ENCODE assay signal across 9 cellular contexts in the genomic region with DNA sequence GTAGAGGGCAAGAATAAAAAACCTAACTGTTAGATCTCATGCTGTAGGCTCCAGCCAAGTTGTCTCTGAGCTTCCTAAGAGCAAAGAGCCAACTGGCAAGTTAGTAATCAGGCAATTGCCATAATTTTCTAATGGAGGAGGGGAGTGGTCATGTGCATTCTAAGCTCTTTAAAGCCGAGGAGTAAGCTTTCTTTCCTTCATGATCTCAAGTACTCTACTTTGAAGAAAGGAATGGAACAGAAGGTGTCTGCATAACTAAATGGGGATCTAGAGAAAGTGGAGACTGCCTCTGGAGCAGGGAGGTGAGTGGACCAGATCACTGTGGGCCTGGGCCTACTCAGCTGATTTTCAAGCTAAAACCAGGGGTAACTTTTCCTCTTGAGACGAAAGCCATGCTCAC. TPM values are rescaled to one million over a fixed set of nuclear protein-coding genes. Genes with fewer than 3 reads are reported as not detected.
DNase-seq lines count a peak whose midpoint lies in the region; ATAC-seq, FAIRE-seq and TF ChIP-seq lines count a peak whose summit lies in the region.
"Had no signal": no experiment of that assay in that cellular context is flagged by ENCODE, and none has a peak within 500 bp of the region (broad histone marks: within the 10 kb centered on the region; RNA-seq: fewer than 3 reads in every experiment).

No MANE protein-coding gene starts in this region.

- dilution Hi-C loops in endothelial cell of umbilical vein (cut with MboI; ENCODE audit: extremely low pct_ligation_motif_present, low sequenced_read_pairs), result no loop called here

- no peaks in the 10 kb centered on the region for H4K20me1 ChIP-seq in SK-N-SH (ENCODE audit: insufficient read depth)
- no peaks in the 10 kb centered on the region for H4K20me1 ChIP-seq in endothelial cell of umbilical vein (replicated peaks; ENCODE audit: control insufficient read depth, extremely low read depth, insufficient read depth, low read length)

- H3K36me3 ChIP-seq in SK-N-SH (replicated peaks in 1 of 2; ENCODE audit: control insufficient read depth in 1 of 2, insufficient read depth in 2 of 2, low read length in 1 of 2) (peaks cover 0 to 2% of the 10 kb centered on the region in 2 experiments), endothelial cell of umbilical vein (ENCODE audit: control insufficient read depth in 2 of 2, extremely low read depth in 1 of 2, insufficient read depth in 2 of 2, low read length in 2 of 2) (no peaks in the 10 kb centered on the region)

- H3K27me3 Mint-ChIP-seq in stimulated activated naive CD8-positive, alpha-beta T cell treated with anti-CD3 and anti-CD28 coated beads, Interleukin-15, amount 100 ng/mL, for 72 hours, result no peaks in the 10 kb centered on the region

- CTCF ChIA-PET in SK-N-SH (lab: Yijun Ruan, JAX), result interaction anchor here (0.7 to 1.8 kb wide), 8 partner anchors 9 to 300 kb away, joined by 3 to 13 read pairs (median 4); partner anchors contain the start of gene TOMM7
- CTCF ChIA-PET in RWPE1 (lab: Yijun Ruan, JAX), result no interaction called here
- CTCF ChIA-PET in endothelial cell of umbilical vein (lab: Charles Lee), result interaction anchor here (0.7 to 2.7 kb wide), 17 partner anchors 9 to 300 kb away, joined by 3 to 19 read pairs (median 4); partner anchors contain the start of gene IL6

- H3K27me3 ChIP-seq in SK-N-SH (ENCODE audit: insufficient read depth) (no peaks in the 10 kb centered on the region), endothelial cell of umbilical vein (ENCODE audit: control insufficient read depth in 2 of 2, insufficient read depth in 2 of 2, low read length in 2 of 2) (no peaks in the 10 kb centered on the region)

- TF ChIP-seq EP300 in SK-N-SH (IDR thresholded peaks at IDR 0.05; ENCODE audit: borderline replicate concordance in 1 of 2, low read depth in 1 of 2, low read length in 1 of 2), result no peak

- peak; percentile 24 for TF ChIP-seq POLR2A in endothelial cell of umbilical vein (IDR thresholded peaks at IDR 0.05; ENCODE audit: low read depth, low read length)

- no peak for DNase-seq in SK-N-SH
- DNase-seq in RWPE1 (ENCODE audit: low spot score), result no peak
- no peak for DNase-seq in endothelial cell of umbilical vein (ENCODE audit: low read depth, low spot score)
- DNase-seq in stimulated activated naive CD8-positive, alpha-beta T cell treated with anti-CD3 and anti-CD28 coated beads, Interleukin-15, amount 100 ng/mL, for 72 hours, result no peak

- peaks cover 69% of the 10 kb centered on the region for H3K4me1 Mint-ChIP-seq in stimulated activated naive CD8-positive, alpha-beta T cell treated with anti-CD3 and anti-CD28 coated beads, Interleukin-15, amount 100 ng/mL, for 72 hours

- no peaks in the 10 kb centered on the region for H3K79me2 ChIP-seq in SK-N-SH (ENCODE audit: insufficient read depth)
- peaks cover 9% of the 10 kb centered on the region for H3K79me2 ChIP-seq in endothelial cell of umbilical vein (ENCODE audit: control insufficient read depth, insufficient read depth, low read length)

- H3K27ac Mint-ChIP-seq in stimulated activated naive CD8-positive, alpha-beta T cell treated with anti-CD3 and anti-CD28 coated beads, Interleukin-15, amount 100 ng/mL, for 72 hours, result peak overlapping the region in 1 of 2 donors; percentile 14

- TF ChIP-seq CTCF in SK-N-SH (IDR thresholded peaks at IDR 0.05), result no peak
- TF ChIP-seq CTCF in RWPE1 (conservative IDR thresholded peaks at IDR 0.05; ENCODE audit: low read depth), result no peak
- no peak for TF ChIP-seq CTCF in endothelial cell of umbilical vein (IDR thresholded peaks at IDR 0.05; ENCODE audit: extremely low read depth in 1 of 2, insufficient read depth in 1 of 2, low read depth in 1 of 2, low read length in 2 of 2)

- H3K9me2 ChIP-seq in SK-N-SH, result no peaks in the 10 kb centered on the region

- WGBS in SK-N-SH (ENCODE audit: low lambda C conversion rate), result 43% methylated on average over 2 of the region's 2 CpGs

- no peak overlapping the region for H3K4me3 Mint-ChIP-seq in stimulated activated naive CD8-positive, alpha-beta T cell treated with anti-CD3 and anti-CD28 coated beads, Interleukin-15, amount 100 ng/mL, for 72 hours

- intact Hi-C loops in endothelial cell of umbilical vein (cut with micrococcal nuclease), result no loop called here

- BruUV-seq in endothelial cell of umbilical vein (replicated peaks; lab: Mats Ljungman, UMichigan), result no TSS peak

- POLR2A ChIA-PET in SK-N-SH (lab: Yijun Ruan, JAX) (no interaction called here), RWPE1 (lab: Yijun Ruan, JAX; ENCODE audit: low non-redundant PET) (interaction anchor here (0.5 kb wide), 1 partner anchor 226 kb away, joined by 3 read pairs; no protein-coding TSS in a partner anchor), endothelial cell of umbilical vein (lab: Charles Lee) (no interaction called here)

- no peak for FAIRE-seq in endothelial cell of umbilical vein (lab: Jason Lieb, UNC)

- no peaks in the 10 kb centered on the region for H3K9me3 Mint-ChIP-seq in stimulated activated naive CD8-positive, alpha-beta T cell treated with anti-CD3 and anti-CD28 coated beads, Interleukin-15, amount 100 ng/mL, for 72 hours

- H3K9me3 ChIP-seq in SK-N-SH, result no peaks in the 10 kb centered on the region
- H3K9me3 ChIP-seq in endothelial cell of umbilical vein (replicated peaks; ENCODE audit: control insufficient read depth, insufficient read depth, low read length), result no peaks in the 10 kb centered on the region

- H3K4me2 ChIP-seq in SK-N-SH (no peak overlapping the region), endothelial cell of umbilical vein (ENCODE audit: insufficient read depth, low read length) (no peak overlapping the region)

- no peaks in the 10 kb centered on the region for H3K9me1 ChIP-seq in endothelial cell of umbilical vein (replicated peaks; ENCODE audit: control insufficient read depth, extremely low read depth, insufficient read depth, low read length)

- H3K27ac ChIP-seq in SK-N-SH (ENCODE audit: low read depth in 2 of 2, low read length in 1 of 2) (peak overlapping the region; percentile 39 to 75), RWPE1 (peak overlapping the region; percentile 19; the same call in 1 of the 2 replicates), endothelial cell of umbilical vein (ENCODE audit: insufficient read depth, low read depth, low read length) (no peak overlapping the region)
- H3K27ac ChIP-seq: VCaP had no signal

- H3K4me3 ChIP-seq in SK-N-SH (ENCODE audit: low read depth in 2 of 2, low read length in 1 of 2), result no peak overlapping the region
- H3K4me3 ChIP-seq in endothelial cell of umbilical vein (replicated peaks in 1 of 3; ENCODE audit: insufficient read depth in 1 of 3, low read depth in 1 of 3, low read length in 3 of 3), result no peak overlapping the region

- peaks cover 0 to 7% of the 10 kb centered on the region in 2 experiments; a peak in 2 of 4 replicates for H3K4me1 ChIP-seq in SK-N-SH (ENCODE audit: control insufficient read depth in 1 of 2, insufficient read depth in 2 of 2, low read depth in 1 of 2, low read length in 1 of 2)
- peaks cover 31% of the 10 kb centered on the region for H3K4me1 ChIP-seq in endothelial cell of umbilical vein (ENCODE audit: control insufficient read depth, extremely low read depth, insufficient read depth, low read length)

- TF ChIP-seq RAD21 in SK-N-SH (IDR thresholded peaks at IDR 0.05; ENCODE audit: low read length), result no peak

- no peak overlapping the region for H3K9ac ChIP-seq in SK-N-SH
- no peak overlapping the region for H3K9ac ChIP-seq in endothelial cell of umbilical vein (replicated peaks; ENCODE audit: extremely low read depth, insufficient read depth, low read length)

- ATAC-seq in SK-N-SH treated with all-trans-retinoic acid at 6 μM for 48 hours, result no peak
- ATAC-seq in stimulated activated naive CD8-positive, alpha-beta T cell treated with anti-CD3 and anti-CD28 coated beads, Interleukin-15, amount 100 ng/mL, for 72 hours, result peak; percentile 27
- no peak for ATAC-seq in HG03175 (IDR thresholded peaks at IDR 0.05; ENCODE audit: unreplicated experiment)
- ATAC-seq in GM18858 (IDR thresholded peaks at IDR 0.05; ENCODE audit: unreplicated experiment), result no peak
- ATAC-seq in GM19035 (IDR thresholded peaks at IDR 0.05; ENCODE audit: unreplicated experiment), result no peak

- H2AFZ ChIP-seq in SK-N-SH (ENCODE audit: low read depth) (no peak overlapping the region), endothelial cell of umbilical vein (ENCODE audit: low read depth, low read length) (no peak overlapping the region)

- H3F3A ChIP-seq in SK-N-SH (replicated peaks; ENCODE audit: insufficient read depth), result peaks cover 31% of the 10 kb centered on the region

TF ChIP-seq in SK-N-SH, 30 proteins besides CTCF, POLR2A, EP300 and RAD21 (continues in another document):
- TF ChIP-seq ELF1 (IDR thresholded peaks at IDR 0.05), result no peak
- no peak for TF ChIP-seq NFIC (IDR thresholded peaks at IDR 0.05; ENCODE audit: borderline replicate concordance)
- TF ChIP-seq TAF1 (IDR thresholded peaks at IDR 0.05; ENCODE audit: borderline replicate concordance, low read depth, low read length), result no peak
- no peak for TF ChIP-seq EZH2phosphoT487 (IDR thresholded peaks at IDR 0.05; ENCODE audit: borderline replicate concordance, low read depth)

TF ChIP-seq in SK-N-SH treated with all-trans-retinoic acid at 6 μM for 48 hours, 23 proteins besides CTCF, POLR2A, EP300 and RAD21 (continues in another document):
- no peak for TF ChIP-seq OSR1 (CRISPR knock-in tag; IDR thresholded peaks at IDR 0.05)
- TF ChIP-seq GLIS3 (CRISPR knock-in tag; IDR thresholded peaks at IDR 0.05), result no peak

TF ChIP-seq in endothelial cell of umbilical vein, 7 proteins besides CTCF, POLR2A, EP300 and RAD21 (continues in another document):
- TF ChIP-seq JUN (IDR thresholded peaks at IDR 0.05; ENCODE audit: borderline replicate concordance, insufficient read depth, insufficient read length, low read depth), result no peak
- TF ChIP-seq MYC (IDR thresholded peaks at IDR 0.05; ENCODE audit: low read depth, low read length), result no peak
- TF ChIP-seq, protein P1, sequence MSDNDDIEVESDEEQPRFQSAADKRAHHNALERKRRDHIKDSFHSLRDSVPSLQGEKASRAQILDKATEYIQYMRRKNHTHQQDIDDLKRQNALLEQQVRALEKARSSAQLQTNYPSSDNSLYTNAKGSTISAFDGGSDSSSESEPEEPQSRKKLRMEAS (IDR thresholded peaks at IDR 0.05; ENCODE audit: insufficient read depth, insufficient read length), result no peak
- TF ChIP-seq EZH2 (IDR thresholded peaks at IDR 0.05; ENCODE audit: borderline replicate concordance, low read depth, low read length, severe bottlenecking), result no peak

RNA-seq across cellular contexts. Expression of gene TOMM7, which starts 37.7 kb away (rescaled TPM):
- 453 and 546 TPM in 2 replicates for polyA plus RNA-seq in SK-N-SH (2012; rRNA removed)
- 577 and 786 TPM in 2 replicates for polyA plus RNA-seq in SK-N-SH (2012; cell fraction: cytosol; rRNA removed)
- 127 and 172 TPM in 2 replicates for polyA plus RNA-seq in SK-N-SH (2012; cell fraction: nucleus; rRNA removed)
- 185 and 200 TPM in 2 replicates for total RNA-seq in endothelial cell of umbilical vein
- 293 and 528 TPM in 2 replicates for polyA plus RNA-seq in endothelial cell of umbilical vein
- 298 and 304 TPM in 2 replicates for polyA plus RNA-seq in endothelial cell of umbilical vein (2011; cell fraction: cytosol; rRNA removed)
- 79.8 and 107 TPM in 2 replicates for polyA plus RNA-seq in endothelial cell of umbilical vein (2011; cell fraction: nucleus; rRNA removed)
- 590 and 618 TPM in 2 replicates for polyA plus RNA-seq in endothelial cell of umbilical vein (2012)
- 79.6 and 129 TPM in 2 replicates for polyA minus RNA-seq in endothelial cell of umbilical vein
- 45.8 TPM for polyA minus RNA-seq in endothelial cell of umbilical vein (2011; cell fraction: cytosol; rRNA and poly(A)+ RNA removed)
- 14.1 and 20.1 TPM in 2 replicates for polyA minus RNA-seq in endothelial cell of umbilical vein (2011; cell fraction: nucleus; rRNA and poly(A)+ RNA removed)
